In the genomic region with DNA sequence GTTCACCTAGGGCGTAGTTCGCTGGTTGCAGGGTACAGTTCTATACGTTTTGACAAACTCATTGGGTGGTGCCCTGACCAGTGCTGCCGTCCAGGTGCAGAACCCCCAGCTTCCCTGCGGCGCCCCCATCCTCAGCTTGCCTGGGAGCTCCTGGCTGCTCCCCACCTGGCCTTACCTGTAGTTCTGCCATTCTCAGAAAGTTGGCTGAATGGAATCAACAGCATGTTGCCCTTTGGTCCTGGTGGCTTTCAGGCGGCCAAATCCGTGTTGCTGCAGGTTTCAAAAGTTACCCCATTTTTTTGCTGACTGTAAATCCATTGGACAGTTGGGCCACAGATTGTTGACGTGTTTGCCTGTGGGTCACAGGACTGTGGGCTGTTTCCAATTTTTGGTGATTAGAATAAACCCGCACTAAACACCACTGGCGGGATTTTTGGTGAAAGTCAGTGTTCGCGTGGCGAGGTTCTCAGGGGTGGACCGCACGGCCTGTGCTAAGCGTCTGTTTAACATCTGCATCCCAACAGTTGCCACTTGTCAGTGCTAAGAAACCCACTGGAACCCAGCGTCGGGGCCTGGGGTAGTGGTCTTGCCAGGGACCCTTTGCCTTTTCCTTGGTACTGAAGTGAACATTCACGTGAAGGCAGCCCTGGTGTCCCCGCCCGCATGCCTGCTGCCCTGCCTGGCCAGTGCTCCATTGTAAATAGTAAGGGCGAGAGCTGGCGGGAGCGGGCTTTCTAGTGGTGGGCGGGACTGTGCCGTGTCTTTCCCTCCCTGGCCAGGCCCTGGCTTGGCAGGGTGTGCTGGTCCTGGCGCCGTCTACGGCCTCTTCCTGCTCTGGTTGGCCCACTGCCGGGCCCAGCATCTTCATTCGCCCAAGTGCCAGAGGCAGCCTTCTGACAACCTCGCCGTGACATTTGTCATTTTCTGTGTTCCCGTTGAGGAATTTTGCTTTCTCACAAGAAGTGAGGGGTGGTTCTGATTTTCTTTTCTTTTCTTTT, we compare ENCODE assay signal across 1 cellular context.
TF ChIP-seq lines count a peak whose summit lies in the region.

No MANE protein-coding gene starts in this region.

TF ChIP-seq in IMR-90, 13 proteins besides CTCF, POLR2A, EP300 and RAD21:
- TF ChIP-seq CEBPB (IDR thresholded peaks at IDR 0.05; ENCODE audit: low read depth, low read length), result no peak
- TF ChIP-seq, protein P1, sequence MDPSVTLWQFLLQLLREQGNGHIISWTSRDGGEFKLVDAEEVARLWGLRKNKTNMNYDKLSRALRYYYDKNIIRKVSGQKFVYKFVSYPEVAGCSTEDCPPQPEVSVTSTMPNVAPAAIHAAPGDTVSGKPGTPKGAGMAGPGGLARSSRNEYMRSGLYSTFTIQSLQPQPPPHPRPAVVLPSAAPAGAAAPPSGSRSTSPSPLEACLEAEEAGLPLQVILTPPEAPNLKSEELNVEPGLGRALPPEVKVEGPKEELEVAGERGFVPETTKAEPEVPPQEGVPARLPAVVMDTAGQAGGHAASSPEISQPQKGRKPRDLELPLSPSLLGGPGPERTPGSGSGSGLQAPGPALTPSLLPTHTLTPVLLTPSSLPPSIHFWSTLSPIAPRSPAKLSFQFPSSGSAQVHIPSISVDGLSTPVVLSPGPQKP (IDR thresholded peaks at IDR 0.05; ENCODE audit: borderline replicate concordance, low read depth, low read length), result no peak
- TF ChIP-seq MXI1 (IDR thresholded peaks at IDR 0.05; ENCODE audit: borderline replicate concordance, low read depth, low read length), result no peak
- no peak for TF ChIP-seq RFX5 (IDR thresholded peaks at IDR 0.05; ENCODE audit: low read depth, low read length)
- TF ChIP-seq BHLHE40 (IDR thresholded peaks at IDR 0.05; ENCODE audit: low read depth, low read length), result no peak
- no peak for TF ChIP-seq FOS (IDR thresholded peaks at IDR 0.05; ENCODE audit: low read depth, low read length)
- no peak for TF ChIP-seq NFE2L2 (IDR thresholded peaks at IDR 0.05; ENCODE audit: low read depth, low read length)
- TF ChIP-seq CHD1 (IDR thresholded peaks at IDR 0.05; ENCODE audit: low read depth, low read length), result no peak
- no peak for TF ChIP-seq MAFK (IDR thresholded peaks at IDR 0.05; ENCODE audit: low read depth, low read length)
- TF ChIP-seq MAZ (IDR thresholded peaks at IDR 0.05; ENCODE audit: borderline replicate concordance, low read depth, low read length), result no peak
- TF ChIP-seq SMC3 (IDR thresholded peaks at IDR 0.05; ENCODE audit: low read depth, low read length), result no peak
- TF ChIP-seq RCOR1 (IDR thresholded peaks at IDR 0.05; ENCODE audit: insufficient replicate concordance, low read length), result no peak
- TF ChIP-seq, protein P2, sequence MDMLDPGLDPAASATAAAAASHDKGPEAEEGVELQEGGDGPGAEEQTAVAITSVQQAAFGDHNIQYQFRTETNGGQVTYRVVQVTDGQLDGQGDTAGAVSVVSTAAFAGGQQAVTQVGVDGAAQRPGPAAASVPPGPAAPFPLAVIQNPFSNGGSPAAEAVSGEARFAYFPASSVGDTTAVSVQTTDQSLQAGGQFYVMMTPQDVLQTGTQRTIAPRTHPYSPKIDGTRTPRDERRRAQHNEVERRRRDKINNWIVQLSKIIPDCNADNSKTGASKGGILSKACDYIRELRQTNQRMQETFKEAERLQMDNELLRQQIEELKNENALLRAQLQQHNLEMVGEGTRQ (IDR thresholded peaks at IDR 0.05; ENCODE audit: low read depth, low read length), result no peak
